In the genomic region with DNA sequence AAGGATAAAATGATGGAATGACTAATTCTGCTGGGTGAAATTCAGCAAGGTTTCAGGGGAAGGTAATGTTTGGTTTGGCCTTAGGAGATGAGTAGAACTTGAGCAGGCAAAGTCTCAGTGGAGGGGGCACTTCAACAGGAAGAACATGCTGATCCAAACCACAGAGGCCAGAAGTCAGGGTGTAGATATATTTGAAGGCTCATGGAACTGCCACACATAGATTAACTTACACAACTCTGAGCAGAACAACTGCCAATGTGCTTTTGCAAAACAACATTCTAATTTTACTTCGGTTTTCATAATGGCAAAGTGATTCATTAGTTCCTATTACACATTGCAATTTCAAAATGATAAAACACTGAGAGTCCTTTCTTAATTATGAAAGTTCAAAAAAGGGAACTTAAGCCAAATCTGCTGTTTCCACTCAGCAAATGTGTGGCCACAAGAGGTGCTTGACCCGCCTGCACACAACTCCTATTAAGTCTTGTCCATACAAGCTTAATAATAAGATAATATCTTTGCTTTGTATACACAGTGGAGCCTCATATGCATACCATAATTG, we compare ENCODE assay signal across 9 cellular contexts.
A peak's percentile ranks its signal among the peaks of the same experiment; 100 is the strongest.
DNase-seq lines count a peak whose midpoint lies in the region; ATAC-seq and TF ChIP-seq lines count a peak whose summit lies in the region.
"Had no signal": no experiment of that assay in that cellular context is flagged by ENCODE, and none has a peak within 500 bp of the region (broad histone marks: within the 10 kb centered on the region; RNA-seq: fewer than 3 reads in every experiment).

No MANE protein-coding gene starts in this region.

- no peaks in the 10 kb centered on the region for H3K9me3 ChIP-seq in lower lobe of right lung

- no peak for TF ChIP-seq CTCF in lower lobe of right lung (IDR thresholded peaks at IDR 0.05)

- H3K4me3 ChIP-seq in lower lobe of right lung: no peak overlapping the region
- H3K4me3 ChIP-seq: PC-9 had no signal

- H3K36me3 ChIP-seq in lower lobe of right lung: no peaks in the 10 kb centered on the region

- no peaks in the 10 kb centered on the region for H3K27me3 ChIP-seq in lower lobe of right lung (ENCODE audit: low read depth)

- ATAC-seq in GM18519 (IDR thresholded peaks at IDR 0.05; ENCODE audit: low FRiP score, unreplicated experiment) (peak; percentile 73), HG02884 (IDR thresholded peaks at IDR 0.05; ENCODE audit: unreplicated experiment) (peak; percentile 83), lower lobe of right lung (peak; percentile 86 to 91), left colon (no peak)

- DNase-seq in SKM-1 (lab: John Stamatoyannopoulos, UW; ENCODE audit: unreplicated experiment) (peak; percentile 34), lower lobe of right lung (peak; percentile 53), left colon (no peak), UCSD-AML1 (lab: John Stamatoyannopoulos, UW; ENCODE audit: unreplicated experiment) (no peak), germinal center (ENCODE audit: low spot score) (no peak)
- no peak for DNase-seq in effector CD4-positive, alpha-beta T cell

- intact Hi-C loops in lower lobe of right lung (cut with DNase I) (no loop called here), left colon (cut with DNase I, micrococcal nuclease) (no loop called here)

- H3K27ac ChIP-seq in lower lobe of right lung: no peak overlapping the region
- H3K27ac ChIP-seq: PC-9 had no signal

- H3K4me1 ChIP-seq in lower lobe of right lung: peaks cover 16% of the 10 kb centered on the region

Comparison
In these comparisons a context has a peak if more than half of its experiments do, and no peak if none do; other contexts are left out.
1. DNase-seq: peak in SKM-1 (single experiment) and lower lobe of right lung (single experiment); none in left colon (0 of 2), UCSD-AML1 (single experiment), effector CD4-positive, alpha-beta T cell (single experiment) and germinal center (single experiment).